Comparison of ENCODE assay signal across 26 cellular contexts in the genomic region with DNA sequence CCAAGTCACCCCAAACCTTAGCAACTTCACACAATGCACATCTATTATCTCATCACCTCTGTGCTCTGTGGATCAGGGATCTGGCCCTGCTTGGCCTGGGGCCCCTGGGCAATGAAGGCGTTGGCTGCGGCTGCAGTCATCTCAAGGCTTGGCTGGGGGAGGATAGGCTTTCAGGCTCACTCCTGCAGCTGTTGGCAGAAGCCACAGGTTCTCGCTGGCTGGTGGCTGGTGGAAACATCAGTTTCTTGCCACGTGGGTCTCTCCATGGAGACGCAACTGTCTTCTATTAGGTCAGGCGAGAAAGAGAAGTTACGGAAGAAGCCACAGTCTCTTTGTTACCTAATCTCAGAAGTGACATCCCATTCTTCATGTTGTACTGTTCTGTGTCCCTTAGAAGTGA. TPM values are rescaled to one million over a fixed set of nuclear protein-coding genes. Genes with fewer than 3 reads are reported as not detected.
DNase-seq lines count a peak whose midpoint lies in the region; ATAC-seq lines count a peak whose summit lies in the region.
"Had no signal": no experiment of that assay in that cellular context is flagged by ENCODE, and none has a peak within 500 bp of the region (broad histone marks: within the 10 kb centered on the region; RNA-seq: fewer than 3 reads in every experiment).

No MANE protein-coding gene starts in this region.

- DNase-seq in AML-193 (lab: John Stamatoyannopoulos, UW) (peak; percentile 96 to 97), Kasumi-1 (lab: John Stamatoyannopoulos, UW) (peak; percentile 88 to 90), OCI-M1 (lab: John Stamatoyannopoulos, UW) (peak; percentile 68), fibroblast of gingiva (ENCODE audit: low read depth) (peak; percentile 31), mesenteric fat pad (ENCODE audit: low spot score) (no peak), NCI-H187 treated with DMSO at 0.1 percent for 48 hours (lab: John Stamatoyannopoulos, UW) (no peak)
- DNase-seq: activated naive CD4-positive, alpha-beta T cell; activated T-cell treated with anti-CD3 and anti-CD28 coated beads, Interleukin-2, amount 50 U/mL, for 4 hours; adrenal gland; Caco-2; HCEC 1CT; head of caudate nucleus; left cardiac atrium; naive B cell; NCI-H1694; NCI-H2171 treated with DMSO at 0.1 percent for 48 hours; NCI-H526 had no signal

- ATAC-seq in HG03045 (IDR thresholded peaks at IDR 0.05; ENCODE audit: unreplicated experiment) (no peak), HG02970 (IDR thresholded peaks at IDR 0.05; ENCODE audit: low FRiP score, unreplicated experiment) (no peak)
- ATAC-seq: activated T-cell treated with anti-CD3 and anti-CD28 coated beads, Interleukin-2, amount 50 U/mL, for 4 hours; left cardiac atrium had no signal

RNA-seq across cellular contexts. Expression of gene NPPA, which starts 3.6 kb away (rescaled TPM):
- not detected for total RNA-seq in mesenteric fat pad
- total RNA-seq: A673; activated CD8-positive, alpha-beta memory T cell treated with anti-CD3 and anti-CD28 coated beads for 36 hours; activated T-cell treated with anti-CD3 and anti-CD28 coated beads, Interleukin-2, amount 50 U/mL, for 4 hours; adrenal gland; Caco-2; chondrocyte; Daoy; fibroblast of villous mesenchyme; MCF 10A; pulmonary artery endothelial cell had no signal

RNA-seq across cellular contexts. Expression of gene NPPB, which starts 7.6 kb away (rescaled TPM):
- not detected for total RNA-seq in mesenteric fat pad
- total RNA-seq: A673; activated CD8-positive, alpha-beta memory T cell treated with anti-CD3 and anti-CD28 coated beads for 36 hours; activated T-cell treated with anti-CD3 and anti-CD28 coated beads, Interleukin-2, amount 50 U/mL, for 4 hours; adrenal gland; chondrocyte; MCF 10A; pulmonary artery endothelial cell had no signal

RNA-seq across cellular contexts. Expression of gene CLCN6, which starts 45.2 kb away (rescaled TPM):
- total RNA-seq in mesenteric fat pad, result 24.1 TPM

RNA-seq across cellular contexts. Expression of gene MTHFR, which starts 45.4 kb away (rescaled TPM):
- 35.8 TPM for total RNA-seq in mesenteric fat pad

Comparison
In these comparisons a context has a peak if more than half of its experiments do, and no peak if none do; other contexts are left out.
1. DNase-seq: peak in AML-193 (2 of 2), Kasumi-1 (2 of 2), OCI-M1 (single experiment) and fibroblast of gingiva (single experiment); none in mesenteric fat pad (single experiment) and NCI-H187 treated with DMSO at 0.1 percent for 48 hours (single experiment).